In the genomic region with DNA sequence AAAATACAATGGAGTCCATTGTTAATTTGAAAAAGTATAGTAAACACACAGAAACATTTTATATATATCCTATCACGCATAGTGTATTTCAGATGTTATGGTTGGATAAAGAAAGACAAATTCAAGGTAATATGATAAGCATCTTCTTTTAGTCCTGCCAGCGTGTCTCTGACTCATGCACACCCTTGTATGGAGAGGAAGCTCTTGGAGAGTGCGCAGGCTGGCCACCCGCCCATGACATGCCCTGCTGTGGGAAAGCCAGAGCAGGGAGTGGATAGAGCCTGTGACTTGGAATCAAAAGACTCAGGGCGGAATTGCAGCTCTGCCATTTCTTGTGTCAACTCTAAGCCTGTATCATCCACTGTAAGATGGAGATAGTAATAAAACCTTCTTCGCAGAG, we compare ENCODE assay signal across 8 cellular contexts. TPM values are rescaled to one million over a fixed set of nuclear protein-coding genes. Genes with fewer than 3 reads are reported as not detected.
DNase-seq lines count a peak whose midpoint lies in the region; ATAC-seq and TF ChIP-seq lines count a peak whose summit lies in the region.

No MANE protein-coding gene starts in this region.

- H3K4me3 ChIP-seq in BE2C (ENCODE audit: low read depth, low read length) (no peak overlapping the region), dorsolateral prefrontal cortex (no peak overlapping the region)

- H3K27me3 ChIP-seq in BE2C (no peaks in the 10 kb centered on the region), dorsolateral prefrontal cortex (no peaks in the 10 kb centered on the region)

- DNase-seq in BE2C (peak; percentile 65), NCI-H2196 (lab: John Stamatoyannopoulos, UW; ENCODE audit: unreplicated experiment) (peak; percentile 91), dorsolateral prefrontal cortex (peak in 9 of 10 donors; percentile 45 to 92 (median 66)), omental fat pad (ENCODE audit: low spot score) (peak; percentile 43), DMS153 treated with DMSO at 0.1 percent for 48 hours (lab: John Stamatoyannopoulos, UW; ENCODE audit: unreplicated experiment) (no peak)
- no peak for DNase-seq in stimulated activated CD4-positive, alpha-beta T cell treated with anti-CD3 and anti-CD28 coated beads, Interleukin-4, amount 100 ng/mL, for 1 hour

- no peaks in the 10 kb centered on the region for H3K9me3 ChIP-seq in BE2C

- intact Hi-C loops in dorsolateral prefrontal cortex (cut with DNase I), result no loop called here

- no peaks in the 10 kb centered on the region for H3K36me3 ChIP-seq in BE2C

- TF ChIP-seq CTCF in BE2C (IDR thresholded peaks at IDR 0.05; ENCODE audit: low read depth, low read length) (no peak), dorsolateral prefrontal cortex (IDR thresholded peaks at IDR 0.05 in 54 of 56, conservative IDR thresholded peaks at IDR 0.05 in 2 of 56; ENCODE audit: low read depth in 1 of 56, partially characterized antibody in 56 of 56) (no peak), omental fat pad (IDR thresholded peaks at IDR 0.05) (no peak)

- peaks cover 2% of the 10 kb centered on the region; the same call in 1 of the 2 replicates for H3K4me1 ChIP-seq in BE2C

- peak; percentile 67 for ATAC-seq in omental fat pad (ENCODE audit: low FRiP score)
- no peak for ATAC-seq in HG02885 (IDR thresholded peaks at IDR 0.05; ENCODE audit: poor library complexity, unreplicated experiment)
- ATAC-seq in HG02759 (IDR thresholded peaks at IDR 0.05; ENCODE audit: unreplicated experiment), result no peak

- H3K27ac ChIP-seq in dorsolateral prefrontal cortex, result peak overlapping the region in 26 of 59 donors; percentile 3 to 75 (median 35)

RNA-seq across cellular contexts. Expression of gene COPG1, which starts 23.0 kb away (rescaled TPM):
- 137 TPM for polyA plus RNA-seq in BE2C (2012; ENCODE audit: insufficient read depth, insufficient read length, low read depth)
- total RNA-seq in dorsolateral prefrontal cortex, result 100 to 1,000 TPM in 108 of 120 experiments, 10 to 100 TPM in 12; 64.7 to 179 (median 137) TPM
- 100 to 1,000 TPM; 107 to 148 (median 127) TPM for total RNA-seq in omental fat pad

RNA-seq across cellular contexts. Expression of gene CNBP, which starts 42.7 kb away (rescaled TPM):
- polyA plus RNA-seq in BE2C (2012; ENCODE audit: insufficient read depth, insufficient read length, low read depth), result 597 TPM
- total RNA-seq in dorsolateral prefrontal cortex, result 100 to 1,000 TPM; 173 to 277 (median 229) TPM
- 100 to 1,000 TPM; 369 to 489 (median 433) TPM for total RNA-seq in omental fat pad

RNA-seq across cellular contexts. Expression of gene HMCES, which starts 52.3 kb away (rescaled TPM):
- 58.8 TPM for polyA plus RNA-seq in BE2C (2012; ENCODE audit: insufficient read depth, insufficient read length, low read depth)
- total RNA-seq in dorsolateral prefrontal cortex (10 to 100 TPM; 31.9 to 85.5 (median 48.3) TPM), omental fat pad (10 to 100 TPM; 25.9 to 30.3 (median 27.1) TPM)

Comparison
In these comparisons a context has a peak if more than half of its experiments do, and no peak if none do; other contexts are left out.
1. DNase-seq: peak in BE2C (single experiment), NCI-H2196 (single experiment), dorsolateral prefrontal cortex (9 of 10) and omental fat pad (single experiment); none in stimulated activated CD4-positive, alpha-beta T cell treated with anti-CD3 and anti-CD28 coated beads, Interleukin-4, amount 100 ng/mL, for 1 hour (single experiment) and DMS153 treated with DMSO at 0.1 percent for 48 hours (single experiment).